38 cellular contexts compared by ENCODE assay signal in genomic region chr3:196238612-196239190, GRCh38. TPM values are rescaled to one million over a fixed set of nuclear protein-coding genes. Genes with fewer than 3 reads are reported as not detected.
DNase-seq lines count a peak whose midpoint lies in the region; ATAC-seq, FAIRE-seq and TF ChIP-seq lines count a peak whose summit lies in the region.
"Had no signal": no experiment of that assay in that cellular context is flagged by ENCODE, and none has a peak within 500 bp of the region (broad histone marks: within the 10 kb centered on the region; RNA-seq: fewer than 3 reads in every experiment).

No MANE protein-coding gene starts in this region.

- H3K36me3 Mint-ChIP-seq in activated T-cell treated with anti-CD3 and anti-CD28 coated beads, Interleukin-2, amount 50 U/mL, for 24 hours (ENCODE audit: low read depth) = peaks cover 73% of the 10 kb centered on the region
- peaks cover 17% of the 10 kb centered on the region for H3K36me3 Mint-ChIP-seq in WTC11

- no peak overlapping the region for H3K4me3 Mint-ChIP-seq in activated T-cell treated with anti-CD3 and anti-CD28 coated beads, Interleukin-2, amount 50 U/mL, for 24 hours
- H3K4me3 Mint-ChIP-seq in WTC11 = no peak overlapping the region
- H3K4me3 Mint-ChIP-seq: T-helper 2 cell treated with Interferon-gamma antibody and Interleukin-4, amounts not matched to agents 5 μg/mL and 100 μg/mL, for 36 hours had no signal

- TF ChIP-seq CTCF in WTC11 (IDR thresholded peaks at IDR 0.05) (no peak), foreskin keratinocyte (conservative IDR thresholded peaks at IDR 0.05) (no peak), RWPE1 (conservative IDR thresholded peaks at IDR 0.05; ENCODE audit: low read depth) (no peak)

- peak overlapping the region; percentile 67 for H3K27ac ChIP-seq in foreskin keratinocyte
- no peak overlapping the region for H3K27ac ChIP-seq in RWPE1
- H3K27ac ChIP-seq: gastroesophageal sphincter, hepatocyte, parathyroid adenoma, suprapubic skin, upper lobe of right lung had no signal

- CTCF ChIA-PET in WTC11 (lab: Charles Lee) (no interaction called here), RWPE1 (lab: Yijun Ruan, JAX) (interaction anchor here (1.0 kb wide), 1 partner anchor 11 kb away, joined by 4 read pairs; no protein-coding TSS in a partner anchor)

- POLR2A ChIA-PET in WTC11 (lab: Charles Lee) (no interaction called here), RWPE1 (lab: Yijun Ruan, JAX; ENCODE audit: low non-redundant PET) (no interaction called here)

- no peak for DNase-seq in activated T-cell treated with anti-CD3 and anti-CD28 coated beads, Interleukin-2, amount 50 U/mL, for 24 hours
- no peak for DNase-seq in activated T-cell treated with anti-CD3 and anti-CD28 coated beads, Interleukin-2, amount 50 U/mL, for 1 hour
- DNase-seq in WTC11 (ENCODE audit: low spot score) = no peak
- peak in 1 of 2 donors; percentile 23 for DNase-seq in foreskin keratinocyte
- DNase-seq in smooth muscle cell of the brain vasculature (ENCODE audit: low read depth, low spot score) = peak; percentile 13
- no peak for DNase-seq in DMS153 (lab: John Stamatoyannopoulos, UW)
- DNase-seq in HTR-8/SVneo (ENCODE audit: insufficient read length, low spot score) = no peak
- no peak for DNase-seq in RWPE1 (ENCODE audit: low spot score)
- DNase-seq: 8988T; activated CD4-positive, alpha-beta T cell treated with anti-CD3 and anti-CD28 coated beads for 4 hours; activated CD8-positive, alpha-beta memory T cell treated with anti-CD3 and anti-CD28 coated beads for 24 hours; activated gamma-delta T cell treated with Interleukin-2 at 50 U/mL for 16 hours; Calu3; cerebellar nuclear complex; DND-41; left cardiac atrium; MG63; NCI-H1105 treated with DMSO at 0.1 percent for 48 hours; NCI-H1930; NCI-H2171 treated with DMSO at 0.1 percent for 48 hours; NCI-H524 treated with DMSO at 0.1 percent for 48 hours; right cardiac atrium; SHP77; stimulated activated CD4-positive, alpha-beta T cell treated with anti-CD3 and anti-CD28 coated beads, Interleukin-1b, Interleukin-23, amount 100 ng/mL, for 48 hours; stimulated activated naive CD4-positive, alpha-beta T cell treated with Interleukin-2 at 50 U/mL for 16 hours; upper lobe of right lung had no signal

- H3K9me3 Mint-ChIP-seq in activated T-cell treated with anti-CD3 and anti-CD28 coated beads, Interleukin-2, amount 50 U/mL, for 24 hours = no peaks in the 10 kb centered on the region
- H3K9me3 Mint-ChIP-seq in WTC11 = no peaks in the 10 kb centered on the region
- H3K9me3 Mint-ChIP-seq: T-helper 2 cell treated with Interferon-gamma antibody and Interleukin-4, amounts not matched to agents 5 μg/mL and 100 μg/mL, for 36 hours had no signal

- H3K27ac Mint-ChIP-seq in activated T-cell treated with anti-CD3 and anti-CD28 coated beads, Interleukin-2, amount 50 U/mL, for 24 hours = peak overlapping the region; percentile 66
- no peak overlapping the region for H3K27ac Mint-ChIP-seq in WTC11
- H3K27ac Mint-ChIP-seq: T-helper 2 cell treated with Interferon-gamma antibody and Interleukin-4, amounts not matched to agents 5 μg/mL and 100 μg/mL, for 36 hours had no signal

- no peaks in the 10 kb centered on the region for H3K27me3 Mint-ChIP-seq in activated T-cell treated with anti-CD3 and anti-CD28 coated beads, Interleukin-2, amount 50 U/mL, for 24 hours
- no peaks in the 10 kb centered on the region for H3K27me3 Mint-ChIP-seq in WTC11 (ENCODE audit: low read depth)

- no peak for FAIRE-seq in HTR-8/SVneo (lab: Jason Lieb, UNC)
- FAIRE-seq: GM18507, K562 had no signal

- peaks cover 7% of the 10 kb centered on the region for H3K4me1 Mint-ChIP-seq in activated T-cell treated with anti-CD3 and anti-CD28 coated beads, Interleukin-2, amount 50 U/mL, for 24 hours (ENCODE audit: low read depth)
- peaks cover 9% of the 10 kb centered on the region for H3K4me1 Mint-ChIP-seq in WTC11

- ATAC-seq in WTC11 = peak; percentile 32; the same call in 1 of the 2 replicates
- peak; percentile 65 for ATAC-seq in foreskin keratinocyte
- ATAC-seq: gastroesophageal sphincter, K562, right cardiac atrium, upper lobe of right lung had no signal

- H3K27me3 ChIP-seq in foreskin keratinocyte = no peaks in the 10 kb centered on the region
- H3K27me3 ChIP-seq: gastroesophageal sphincter, hepatocyte, MG63, suprapubic skin, upper lobe of right lung had no signal

- no peaks in the 10 kb centered on the region for H3K4me1 ChIP-seq in foreskin keratinocyte
- H3K4me1 ChIP-seq: gastroesophageal sphincter, parathyroid adenoma, suprapubic skin, upper lobe of right lung had no signal

TF ChIP-seq in WTC11, 78 proteins besides CTCF, POLR2A, EP300 and RAD21 (continues in another document):
- TF ChIP-seq SOX15 (CRISPR knock-in tag; IDR thresholded peaks at IDR 0.05) (no peak), ZNF671 (CRISPR knock-in tag; IDR thresholded peaks at IDR 0.05) (no peak), GTF2I (CRISPR knock-in tag; conservative IDR thresholded peaks at IDR 0.05) (no peak), MYBL2 (CRISPR knock-in tag; IDR thresholded peaks at IDR 0.05) (no peak), ZNF232 (CRISPR knock-in tag; IDR thresholded peaks at IDR 0.05) (no peak), ZNF396 (CRISPR knock-in tag; IDR thresholded peaks at IDR 0.05; ENCODE audit: borderline replicate concordance) (no peak), NFE2L1 (CRISPR knock-in tag; IDR thresholded peaks at IDR 0.05) (no peak)
- TF ChIP-seq, protein P1, sequence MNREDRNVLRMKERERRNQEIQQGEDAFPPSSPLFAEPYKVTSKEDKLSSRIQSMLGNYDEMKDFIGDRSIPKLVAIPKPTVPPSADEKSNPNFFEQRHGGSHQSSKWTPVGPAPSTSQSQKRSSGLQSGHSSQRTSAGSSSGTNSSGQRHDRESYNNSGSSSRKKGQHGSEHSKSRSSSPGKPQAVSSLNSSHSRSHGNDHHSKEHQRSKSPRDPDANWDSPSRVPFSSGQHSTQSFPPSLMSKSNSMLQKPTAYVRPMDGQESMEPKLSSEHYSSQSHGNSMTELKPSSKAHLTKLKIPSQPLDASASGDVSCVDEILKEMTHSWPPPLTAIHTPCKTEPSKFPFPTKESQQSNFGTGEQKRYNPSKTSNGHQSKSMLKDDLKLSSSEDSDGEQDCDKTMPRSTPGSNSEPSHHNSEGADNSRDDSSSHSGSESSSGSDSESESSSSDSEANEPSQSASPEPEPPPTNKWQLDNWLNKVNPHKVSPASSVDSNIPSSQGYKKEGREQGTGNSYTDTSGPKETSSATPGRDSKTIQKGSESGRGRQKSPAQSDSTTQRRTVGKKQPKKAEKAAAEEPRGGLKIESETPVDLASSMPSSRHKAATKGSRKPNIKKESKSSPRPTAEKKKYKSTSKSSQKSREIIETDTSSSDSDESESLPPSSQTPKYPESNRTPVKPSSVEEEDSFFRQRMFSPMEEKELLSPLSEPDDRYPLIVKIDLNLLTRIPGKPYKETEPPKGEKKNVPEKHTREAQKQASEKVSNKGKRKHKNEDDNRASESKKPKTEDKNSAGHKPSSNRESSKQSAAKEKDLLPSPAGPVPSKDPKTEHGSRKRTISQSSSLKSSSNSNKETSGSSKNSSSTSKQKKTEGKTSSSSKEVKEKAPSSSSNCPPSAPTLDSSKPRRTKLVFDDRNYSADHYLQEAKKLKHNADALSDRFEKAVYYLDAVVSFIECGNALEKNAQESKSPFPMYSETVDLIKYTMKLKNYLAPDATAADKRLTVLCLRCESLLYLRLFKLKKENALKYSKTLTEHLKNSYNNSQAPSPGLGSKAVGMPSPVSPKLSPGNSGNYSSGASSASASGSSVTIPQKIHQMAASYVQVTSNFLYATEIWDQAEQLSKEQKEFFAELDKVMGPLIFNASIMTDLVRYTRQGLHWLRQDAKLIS (CRISPR knock-in tag; IDR thresholded peaks at IDR 0.05; ENCODE audit: borderline replicate concordance) = no peak
- TF ChIP-seq, protein P2, sequence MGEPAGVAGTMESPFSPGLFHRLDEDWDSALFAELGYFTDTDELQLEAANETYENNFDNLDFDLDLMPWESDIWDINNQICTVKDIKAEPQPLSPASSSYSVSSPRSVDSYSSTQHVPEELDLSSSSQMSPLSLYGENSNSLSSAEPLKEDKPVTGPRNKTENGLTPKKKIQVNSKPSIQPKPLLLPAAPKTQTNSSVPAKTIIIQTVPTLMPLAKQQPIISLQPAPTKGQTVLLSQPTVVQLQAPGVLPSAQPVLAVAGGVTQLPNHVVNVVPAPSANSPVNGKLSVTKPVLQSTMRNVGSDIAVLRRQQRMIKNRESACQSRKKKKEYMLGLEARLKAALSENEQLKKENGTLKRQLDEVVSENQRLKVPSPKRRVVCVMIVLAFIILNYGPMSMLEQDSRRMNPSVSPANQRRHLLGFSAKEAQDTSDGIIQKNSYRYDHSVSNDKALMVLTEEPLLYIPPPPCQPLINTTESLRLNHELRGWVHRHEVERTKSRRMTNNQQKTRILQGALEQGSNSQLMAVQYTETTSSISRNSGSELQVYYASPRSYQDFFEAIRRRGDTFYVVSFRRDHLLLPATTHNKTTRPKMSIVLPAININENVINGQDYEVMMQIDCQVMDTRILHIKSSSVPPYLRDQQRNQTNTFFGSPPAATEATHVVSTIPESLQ (CRISPR knock-in tag; IDR thresholded peaks at IDR 0.05) = no peak
- TF ChIP-seq, protein P3, sequence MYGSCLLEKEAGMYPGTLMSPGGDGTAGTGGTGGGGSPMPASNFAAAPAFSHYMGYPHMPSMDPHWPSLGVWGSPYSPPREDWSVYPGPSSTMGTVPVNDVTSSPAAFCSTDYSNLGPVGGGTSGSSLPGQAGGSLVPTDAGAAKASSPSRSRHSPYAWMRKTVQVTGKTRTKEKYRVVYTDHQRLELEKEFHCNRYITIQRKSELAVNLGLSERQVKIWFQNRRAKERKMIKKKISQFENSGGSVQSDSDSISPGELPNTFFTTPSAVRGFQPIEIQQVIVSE (CRISPR knock-in tag; IDR thresholded peaks at IDR 0.05; ENCODE audit: borderline replicate concordance) = no peak
- TF ChIP-seq, protein P4, sequence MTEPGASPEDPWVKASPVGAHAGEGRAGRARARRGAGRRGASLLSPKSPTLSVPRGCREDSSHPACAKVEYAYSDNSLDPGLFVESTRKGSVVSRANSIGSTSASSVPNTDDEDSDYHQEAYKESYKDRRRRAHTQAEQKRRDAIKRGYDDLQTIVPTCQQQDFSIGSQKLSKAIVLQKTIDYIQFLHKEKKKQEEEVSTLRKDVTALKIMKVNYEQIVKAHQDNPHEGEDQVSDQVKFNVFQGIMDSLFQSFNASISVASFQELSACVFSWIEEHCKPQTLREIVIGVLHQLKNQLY (CRISPR knock-in tag; IDR thresholded peaks at IDR 0.05) = no peak

RNA-seq across cellular contexts. Expression of gene SLC51A, which starts 22.4 kb away (rescaled TPM):
- 6.9 to 8.4 TPM (median 7.6 TPM) in 3 replicates for total RNA-seq in WTC11 (2021)
- not detected in 2 replicates for total RNA-seq in foreskin keratinocyte
- not detected in 2 replicates for polyA plus RNA-seq in foreskin keratinocyte
- total RNA-seq: Calu3, dermis microvascular lymphatic vessel endothelial cell, gastroesophageal sphincter, H4, HT-29, K562, smooth muscle cell, suprapubic skin, upper lobe of right lung had no signal
- polyA plus RNA-seq: neural cell had no signal

RNA-seq across cellular contexts. Expression of gene ZDHHC19, which starts 27.5 kb away (rescaled TPM):
- total RNA-seq in WTC11 (2021) = 4.4 to 5.2 TPM (median 4.5 TPM) in 3 replicates
- total RNA-seq in foreskin keratinocyte = not detected in 2 replicates
- polyA plus RNA-seq in foreskin keratinocyte = not detected in 2 replicates
- total RNA-seq: Calu3, dermis microvascular lymphatic vessel endothelial cell, gastroesophageal sphincter, H4, hepatocyte, HT-29, left cardiac atrium, right cardiac atrium, smooth muscle cell, suprapubic skin, upper lobe of right lung had no signal
- polyA plus RNA-seq: smooth muscle cell had no signal

RNA-seq across cellular contexts. Expression of gene PCYT1A, which starts 48.8 kb away (rescaled TPM):
- total RNA-seq in WTC11 (2021) (22.4 to 28.5 TPM (median 23.5 TPM) in 3 replicates), foreskin keratinocyte (66.2 and 67.7 TPM in 2 replicates)
- 28.7 and 31.9 TPM in 2 replicates for polyA plus RNA-seq in foreskin keratinocyte
